ENCODE assay signal across 8 cellular contexts in the genomic region with DNA sequence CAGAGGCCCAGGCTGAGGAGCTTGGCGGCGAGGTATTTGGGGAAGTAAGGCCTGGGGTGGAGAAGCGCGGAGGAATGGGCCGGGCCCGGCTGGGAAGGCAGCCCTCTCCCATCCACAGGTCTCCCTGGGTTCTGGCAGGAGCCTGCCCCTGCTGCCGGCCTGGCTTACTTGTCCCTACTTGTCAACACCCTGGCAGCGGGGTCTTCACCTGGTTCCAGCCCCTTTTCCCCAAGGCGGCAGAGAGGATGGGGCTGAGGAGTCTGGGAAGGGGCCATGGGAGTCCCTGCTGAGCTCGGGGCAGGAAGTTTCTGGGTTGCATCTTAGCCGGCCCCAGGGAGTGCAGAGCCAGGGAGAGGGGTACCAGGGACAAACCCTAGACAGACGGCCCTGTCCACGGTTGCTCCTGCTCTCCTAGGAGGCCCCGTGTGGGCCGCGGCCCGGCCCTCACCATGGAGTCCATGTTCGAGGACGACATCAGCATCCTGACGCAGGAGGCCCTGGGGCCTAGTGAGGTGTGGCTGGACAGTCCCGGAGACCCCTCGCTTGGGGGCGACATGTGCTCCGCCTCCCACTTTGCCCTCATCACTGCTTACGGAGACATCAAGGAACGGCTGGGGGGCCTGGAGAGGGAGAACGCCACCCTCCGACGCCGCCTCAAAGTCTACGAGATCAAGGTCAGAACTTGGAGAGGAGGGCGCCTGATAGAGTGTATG. TPM values are rescaled to one million over a fixed set of nuclear protein-coding genes. Genes with fewer than 3 reads are reported as not detected.
DNase-seq lines count a peak whose midpoint lies in the region; ATAC-seq and TF ChIP-seq lines count a peak whose summit lies in the region.

No MANE protein-coding gene starts in this region.

- CTCF ChIA-PET in activated CD8-positive, alpha-beta T cell treated with anti-CD3 and anti-CD28 coated beads for 36 hours (lab: Charles Lee): interaction anchor here (0.9 to 19.3 kb wide), 5 partner anchors 23 to 94 kb away, joined by 3 to 424 read pairs (median 7); a partner anchor contains a TSS

- H3K27ac ChIP-seq in iPS-18a (ENCODE audit: low read length) (no peak overlapping the region), skin epidermis (peak overlapping the region in 20 of 21 experiments; percentile 24 to 97 (median 92))

- intact Hi-C loops in activated CD8-positive, alpha-beta T cell treated with anti-CD3 and anti-CD28 coated beads for 36 hours (cut with micrococcal nuclease): loop anchor here (5.0 kb wide), 2 partner anchors 36 to 106 kb away; a partner anchor contains a TSS

- POLR2A ChIA-PET in activated CD8-positive, alpha-beta T cell treated with anti-CD3 and anti-CD28 coated beads for 36 hours (lab: Charles Lee): interaction anchor here (0.9 to 18.8 kb wide), 7 partner anchors 8 to 46 kb away, joined by 3 to 493 read pairs (median 24); a partner anchor contains a TSS

- no peak overlapping the region for H3K9ac ChIP-seq in iPS-18a (ENCODE audit: low read length)

- no peaks in the 10 kb centered on the region for H3K9me3 ChIP-seq in iPS-18a (ENCODE audit: control insufficient read depth, low read depth, low read length)

- H3K36me3 ChIP-seq in H7 (replicated peaks; ENCODE audit: control insufficient read depth, insufficient read depth, low read length) (no peaks in the 10 kb centered on the region), iPS-18a (ENCODE audit: control insufficient read depth, low read depth, low read length) (no peaks in the 10 kb centered on the region)

- H3K27ac Mint-ChIP-seq in activated CD8-positive, alpha-beta T cell treated with anti-CD3 and anti-CD28 coated beads for 36 hours: peak overlapping the region; percentile 84

- H3K27me3 ChIP-seq in H7 (ENCODE audit: control insufficient read depth, insufficient read depth, low read length) (no peaks in the 10 kb centered on the region), iPS-18a (ENCODE audit: control insufficient read depth, insufficient read depth, low read length) (no peaks in the 10 kb centered on the region)

- H3K4me1 ChIP-seq in iPS-18a (ENCODE audit: control insufficient read depth, low read depth, low read length): peaks cover 21% of the 10 kb centered on the region

- peak overlapping the region; percentile 84 for H3K4me3 ChIP-seq in H7 (ENCODE audit: insufficient read depth, low read depth, low read length)
- H3K4me3 ChIP-seq in iPS-18a (ENCODE audit: low read length): peak overlapping the region; percentile 80
- peak overlapping the region; percentile 65 to 99 (median 90) for H3K4me3 ChIP-seq in skin epidermis

- H3K36me3 Mint-ChIP-seq in activated CD8-positive, alpha-beta T cell treated with anti-CD3 and anti-CD28 coated beads for 36 hours (ENCODE audit: low read depth): peaks cover 6% of the 10 kb centered on the region

- DNase-seq in H7 (no peak), HT-29 (ENCODE audit: low spot score) (no peak), retina (no peak), NCI-H2171 treated with DMSO at 0.1 percent for 48 hours (lab: John Stamatoyannopoulos, UW) (no peak), glomerular visceral epithelial cell (ENCODE audit: extremely low spot score) (no peak)
- no peak for DNase-seq in activated CD8-positive, alpha-beta T cell treated with anti-CD3 and anti-CD28 coated beads for 36 hours

- H3K27me3 Mint-ChIP-seq in activated CD8-positive, alpha-beta T cell treated with anti-CD3 and anti-CD28 coated beads for 36 hours: no peaks in the 10 kb centered on the region

- peaks cover 60% of the 10 kb centered on the region for H3K4me1 Mint-ChIP-seq in activated CD8-positive, alpha-beta T cell treated with anti-CD3 and anti-CD28 coated beads for 36 hours (ENCODE audit: low read depth)

- no peak for TF ChIP-seq CTCF in activated CD8-positive, alpha-beta T cell treated with anti-CD3 and anti-CD28 coated beads for 36 hours (IDR thresholded peaks at IDR 0.05)

- no peak for ATAC-seq in activated CD8-positive, alpha-beta T cell treated with anti-CD3 and anti-CD28 coated beads for 36 hours

- H3K4me3 Mint-ChIP-seq in activated CD8-positive, alpha-beta T cell treated with anti-CD3 and anti-CD28 coated beads for 36 hours: peak overlapping the region; percentile 82

- no peaks in the 10 kb centered on the region for H3K9me3 Mint-ChIP-seq in activated CD8-positive, alpha-beta T cell treated with anti-CD3 and anti-CD28 coated beads for 36 hours

RNA-seq across cellular contexts. Expression of a gene that starts 1.9 kb away (rescaled TPM):
- 13.9 and 16.3 TPM in 2 replicates for total RNA-seq in H7 (2014; rRNA removed; shearing (Covaris generic))
- 10 to 100 TPM; 12.4 to 13.6 TPM for total RNA-seq in activated CD8-positive, alpha-beta T cell treated with anti-CD3 and anti-CD28 coated beads for 36 hours
- 0.18 and 0.20 TPM in 2 replicates for total RNA-seq in HT-29 (2014; rRNA removed; shearing (Covaris generic))

RNA-seq across cellular contexts. Expression of a gene that starts 37.2 kb away (rescaled TPM):
- total RNA-seq in H7 (2014; rRNA removed; shearing (Covaris generic)): not detected in 2 replicates
- total RNA-seq in activated CD8-positive, alpha-beta T cell treated with anti-CD3 and anti-CD28 coated beads for 36 hours: 10 to 100 TPM; 53.0 to 56.9 TPM
- not detected in 2 replicates for total RNA-seq in HT-29 (2014; rRNA removed; shearing (Covaris generic))

RNA-seq across cellular contexts. Expression of a gene that starts 46.1 kb away (rescaled TPM):
- total RNA-seq in H7 (2014; rRNA removed; shearing (Covaris generic)): 389 and 429 TPM in 2 replicates
- 100 to 1,000 TPM; 589 to 605 TPM for total RNA-seq in activated CD8-positive, alpha-beta T cell treated with anti-CD3 and anti-CD28 coated beads for 36 hours
- 219 and 232 TPM in 2 replicates for total RNA-seq in HT-29 (2014; rRNA removed; shearing (Covaris generic))

Comparison
In these comparisons a context has a peak if more than half of its experiments do, and no peak if none do; other contexts are left out.
1. RNA of a gene that starts 1.9 kb away (total RNA-seq): 13.9 to 16.3 TPM in H7 and 12.4 to 13.6 TPM in activated CD8-positive, alpha-beta T cell treated with anti-CD3 and anti-CD28 coated beads for 36 hours; 0.18 to 0.20 TPM in HT-29; every median in the first group is over 10 times any median in the second.
2. RNA of a gene that starts 37.2 kb away (total RNA-seq): 53.0 to 56.9 TPM in activated CD8-positive, alpha-beta T cell treated with anti-CD3 and anti-CD28 coated beads for 36 hours; not detected in H7 and not detected in HT-29; every median in the first group is over 10 times any median in the second.
3. Peak in every context shown above with its lines, with median percentiles within 50 percentile points of each other: H3K4me3 ChIP-seq.